ENCODE assay signal across 23 cellular contexts in genomic region chr10:131001438-131001837, GRCh38.
"Had no signal": no experiment of that assay in that cellular context is flagged by ENCODE, and none has a peak within 500 bp of the region (broad histone marks: within the 10 kb centered on the region; RNA-seq: fewer than 3 reads in every experiment).

No MANE protein-coding gene starts in this region.

- H3K4me3 ChIP-seq: esophagus squamous epithelium, psoas muscle, smooth muscle cell, stomach, tibial artery had no signal

- ATAC-seq: activated naive CD8-positive, alpha-beta T cell treated with anti-CD3 and anti-CD28 coated beads, Interleukin-2, amount 50 U/mL, for 24 hours; left cardiac atrium; left ventricle myocardium superior; naive thymus-derived CD8-positive, alpha-beta T cell; stimulated activated memory B cell treated with anti-CD40 and anti-IgM and Interleukin-4, amounts not matched to agents 10 μg/mL and 1 μg/mL and 100 μg/mL, for 72 hours had no signal

- H3K9me3 ChIP-seq: esophagus squamous epithelium, psoas muscle, tibial artery had no signal

- DNase-seq: activated B cell treated with CpG ODN at 0.5 μM for 24 hours; activated CD4-positive, alpha-beta T cell treated with anti-CD3 and anti-CD28 coated beads, Interleukin-2, amount 50 U/mL, for 4 hours; activated gamma-delta T cell treated with Interleukin-2 at 50 U/mL for 16 hours; activated naive CD8-positive, alpha-beta T cell treated with anti-CD3 and anti-CD28 coated beads, Interleukin-2, amount 50 U/mL, for 24 hours; activated T-cell treated with anti-CD3 and anti-CD28 coated beads, Interleukin-2, amount 50 U/mL, for 1 hour; central memory CD4-positive, alpha-beta T cell; endodermal cell; esophagus squamous epithelium; foreskin melanocyte; left cardiac atrium; left ventricle myocardium superior; mammary epithelial cell; psoas muscle; stimulated activated CD4-positive, alpha-beta T cell treated with anti-CD3 and anti-CD28 coated beads, Interleukin-1b, Interleukin-23, amount 100 ng/mL, for 48 hours; stimulated activated CD4-positive, alpha-beta T cell treated with anti-CD3 and anti-CD28 coated beads, Interleukin-4, amount 100 ng/mL, for 4 hours; stimulated activated CD8-positive, alpha-beta memory T cell treated with anti-CD3 and anti-CD28 coated beads, Interleukin-4, amount 100 ng/mL, for 48 hours; stomach; T-helper 1 cell had no signal

- H3K27ac ChIP-seq: esophagus squamous epithelium, parathyroid adenoma, psoas muscle, stomach, tibial artery had no signal

- H3K36me3 ChIP-seq: esophagus squamous epithelium, stomach, tibial artery had no signal

- H3K4me1 ChIP-seq: esophagus squamous epithelium, parathyroid adenoma, stomach, tibial artery had no signal
